ENCODE assay signal across 12 cellular contexts in genomic region chr2:10544252-10544651, GRCh38.
DNase-seq lines count a peak whose midpoint lies in the region; ATAC-seq and TF ChIP-seq lines count a peak whose summit lies in the region.
"Had no signal": no experiment of that assay in that cellular context is flagged by ENCODE, and none has a peak within 500 bp of the region (broad histone marks: within the 10 kb centered on the region; RNA-seq: fewer than 3 reads in every experiment).

No MANE protein-coding gene starts in this region.

- H3K27ac Mint-ChIP-seq in stimulated activated naive CD8-positive, alpha-beta T cell treated with anti-CD3 and anti-CD28 coated beads, Interleukin-15, Interleukin-2, amounts not matched to agents 100 ng/mL and 50 ng/mL, for 24 hours: peak overlapping the region; percentile 14

- H3K4me3 ChIP-seq in choroid plexus epithelial cell (ENCODE audit: low read depth, low read length): no peak overlapping the region

- ATAC-seq in HG03139 (IDR thresholded peaks at IDR 0.05; ENCODE audit: unreplicated experiment): no peak

- TF ChIP-seq CTCF in choroid plexus epithelial cell (conservative IDR thresholded peaks at IDR 0.05; ENCODE audit: low read depth, low read length): no peak

- H3K9me3 Mint-ChIP-seq in stimulated activated naive CD8-positive, alpha-beta T cell treated with anti-CD3 and anti-CD28 coated beads, Interleukin-15, Interleukin-2, amounts not matched to agents 100 ng/mL and 50 ng/mL, for 24 hours: no peaks in the 10 kb centered on the region

- peaks cover 28% of the 10 kb centered on the region for H3K4me1 Mint-ChIP-seq in stimulated activated naive CD8-positive, alpha-beta T cell treated with anti-CD3 and anti-CD28 coated beads, Interleukin-15, Interleukin-2, amounts not matched to agents 100 ng/mL and 50 ng/mL, for 24 hours (ENCODE audit: low read depth)

- peaks cover 40% of the 10 kb centered on the region for H3K27me3 Mint-ChIP-seq in stimulated activated naive CD8-positive, alpha-beta T cell treated with anti-CD3 and anti-CD28 coated beads, Interleukin-15, Interleukin-2, amounts not matched to agents 100 ng/mL and 50 ng/mL, for 24 hours

- H3K36me3 Mint-ChIP-seq in stimulated activated naive CD8-positive, alpha-beta T cell treated with anti-CD3 and anti-CD28 coated beads, Interleukin-15, Interleukin-2, amounts not matched to agents 100 ng/mL and 50 ng/mL, for 24 hours (ENCODE audit: low read depth): no peaks in the 10 kb centered on the region

- peak; percentile 26 for DNase-seq in activated effector memory CD4-positive, alpha-beta T cell treated with Interleukin-2 at 50 U/mL for 16 hours
- DNase-seq in activated effector memory CD4-positive, alpha-beta T cell treated with anti-CD3 and anti-CD28 coated beads, Interleukin-2, amount 50 U/mL, for 16 hours: no peak
- DNase-seq in T-helper 22 cell (ENCODE audit: low read depth): peak; percentile 49
- peak; percentile 67 for DNase-seq in choroid plexus epithelial cell (ENCODE audit: low read depth)
- no peak for DNase-seq in activated CD4-positive, alpha-beta T cell treated with anti-CD3 and anti-CD28 coated beads for 4 hours
- DNase-seq in kidney tubule cell (ENCODE audit: low spot score): no peak
- DNase-seq: amniotic stem cell, foreskin melanocyte, Kasumi-1, NCI-H345 had no signal

- no peak overlapping the region for H3K4me3 Mint-ChIP-seq in stimulated activated naive CD8-positive, alpha-beta T cell treated with anti-CD3 and anti-CD28 coated beads, Interleukin-15, Interleukin-2, amounts not matched to agents 100 ng/mL and 50 ng/mL, for 24 hours

Comparison
In these comparisons a context has a peak if more than half of its experiments do, and no peak if none do; other contexts are left out.
1. DNase-seq: peak in activated effector memory CD4-positive, alpha-beta T cell treated with Interleukin-2 at 50 U/mL for 16 hours (single experiment), T-helper 22 cell (single experiment) and choroid plexus epithelial cell (single experiment); none in activated effector memory CD4-positive, alpha-beta T cell treated with anti-CD3 and anti-CD28 coated beads, Interleukin-2, amount 50 U/mL, for 16 hours (single experiment), activated CD4-positive, alpha-beta T cell treated with anti-CD3 and anti-CD28 coated beads for 4 hours (0 of 2) and kidney tubule cell (single experiment).